22 cellular contexts compared by ENCODE assay signal in the genomic region with DNA sequence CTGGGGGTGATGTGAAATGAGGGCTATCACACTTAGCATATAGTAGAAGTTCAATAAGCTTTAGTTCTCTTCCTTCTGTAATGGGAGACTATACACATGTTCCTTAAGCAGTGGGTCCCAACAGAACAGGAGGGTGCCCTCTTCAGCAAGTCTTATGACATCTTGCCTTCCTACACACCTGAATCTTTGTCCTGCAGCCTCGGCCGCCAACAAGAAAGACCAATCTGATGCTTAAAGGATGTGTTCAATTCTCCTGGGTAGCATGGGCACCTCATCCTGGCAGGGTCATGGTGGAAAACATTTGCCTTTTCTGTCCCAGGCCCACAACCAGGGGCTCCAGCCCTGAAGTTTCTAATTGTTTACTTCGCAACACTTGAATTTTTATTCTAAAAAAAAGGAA. TPM values are rescaled to one million over a fixed set of nuclear protein-coding genes. Genes with fewer than 3 reads are reported as not detected.
DNase-seq lines count a peak whose midpoint lies in the region; FAIRE-seq and TF ChIP-seq lines count a peak whose summit lies in the region.
"Had no signal": no experiment of that assay in that cellular context is flagged by ENCODE, and none has a peak within 500 bp of the region (broad histone marks: within the 10 kb centered on the region; RNA-seq: fewer than 3 reads in every experiment).

No MANE protein-coding gene starts in this region.

- no peaks in the 10 kb centered on the region for H4K20me1 ChIP-seq in H1 (replicated peaks in 1 of 2; ENCODE audit: control insufficient read depth in 1 of 2, insufficient read depth in 2 of 2, low read length in 2 of 2)
- H4K20me1 ChIP-seq: BLaER1 had no signal

- no peaks in the 10 kb centered on the region; a peak in 1 of 7 replicates for H3K27me3 ChIP-seq in H1 (replicated peaks in 1 of 4; ENCODE audit: control insufficient read depth in 3 of 4, extremely low read depth in 1 of 4, insufficient read depth in 3 of 4, low read length in 3 of 4)
- H3K27me3 ChIP-seq in prostate gland (replicated peaks; ENCODE audit: insufficient read depth): no peaks in the 10 kb centered on the region
- H3K27me3 ChIP-seq in ascending aorta: no peaks in the 10 kb centered on the region
- H3K27me3 ChIP-seq: BE2C, BLaER1 had no signal

- no peak overlapping the region; the same call in 1 of the 2 replicates for H3K18ac ChIP-seq in H1 (ENCODE audit: extremely low read depth, low read length)

- no peak overlapping the region for H4K91ac ChIP-seq in H1 (replicated peaks; ENCODE audit: insufficient read length, low read length)

- H3K9ac ChIP-seq in H1 (replicated peaks in 1 of 4; ENCODE audit: extremely low read depth in 1 of 4, low read depth in 3 of 4, low read length in 3 of 4): no peak overlapping the region
- H3K9ac ChIP-seq: BLaER1 had no signal

- H2BK120ac ChIP-seq in H1 (replicated peaks; ENCODE audit: low read depth, low read length): no peak overlapping the region

- H2BK5ac ChIP-seq in H1 (ENCODE audit: low read depth, low read length): no peak overlapping the region

- no peak for TF ChIP-seq EP300 in H1 (IDR thresholded peaks at IDR 0.05; ENCODE audit: borderline replicate concordance in 1 of 2, low read depth in 2 of 2, low read length in 2 of 2)

- no peak overlapping the region for H2BK12ac ChIP-seq in H1 (ENCODE audit: low read depth, low read length)

- CTCF ChIA-PET in H1 (lab: Charles Lee; ENCODE audit: partially characterized antibody): interaction anchor here (0.7 to 1.1 kb wide), 2 partner anchors 8 to 624 kb away, joined by 3 to 4 read pairs; no protein-coding TSS in a partner anchor

- no peak overlapping the region for H3K23ac ChIP-seq in H1 (ENCODE audit: insufficient read length)

- no peaks in the 10 kb centered on the region for H3K79me2 ChIP-seq in H1 (ENCODE audit: control insufficient read depth in 1 of 2, insufficient read depth in 2 of 2, low read length in 2 of 2)

- POLR2A ChIA-PET in H1 (lab: Charles Lee; ENCODE audit: partially characterized antibody): interaction anchor here (0.7 kb wide), 1 partner anchor 243 kb away, joined by 3 read pairs; no protein-coding TSS in a partner anchor

- H2BK15ac ChIP-seq in H1 (ENCODE audit: low read length): no peak overlapping the region

- H3K4me2 ChIP-seq in H1 (ENCODE audit: insufficient read depth in 1 of 2, low read depth in 2 of 2, low read length in 2 of 2): no peak overlapping the region
- H3K4me2 ChIP-seq: BLaER1 had no signal

- H3K14ac ChIP-seq in H1 (ENCODE audit: insufficient read length): no peak overlapping the region

- no peak for TF ChIP-seq POLR2A in GM12892 (IDR thresholded peaks at IDR 0.05; ENCODE audit: low read depth, low read length)
- peak in 1 of 2 experiments; percentile 54; a peak in 1 of 3 replicates for TF ChIP-seq POLR2A in H1 (IDR thresholded peaks at IDR 0.05; ENCODE audit: control extremely low read depth in 1 of 2, low read depth in 2 of 2, low read length in 2 of 2)
- TF ChIP-seq POLR2A in prostate gland (IDR thresholded peaks at IDR 0.05): no peak

- no peak overlapping the region for H3K56ac ChIP-seq in H1 (replicated peaks; ENCODE audit: insufficient read length, low read depth, low read length)

- no peak overlapping the region for H3K27ac ChIP-seq in H1 (ENCODE audit: low read depth, low read length)
- H3K27ac ChIP-seq in prostate gland: no peak overlapping the region
- H3K27ac ChIP-seq in ascending aorta: no peak overlapping the region
- H3K27ac ChIP-seq: BLaER1 had no signal

- no peak overlapping the region for H4K8ac ChIP-seq in H1 (ENCODE audit: extremely low read depth, insufficient read depth, low read length)

- H3K23me2 ChIP-seq in H1 (ENCODE audit: low read depth, low read length): no peaks in the 10 kb centered on the region

- H2AK5ac ChIP-seq in H1 (ENCODE audit: low read depth, low read length): no peak overlapping the region

- WGBS in H1 (ENCODE audit: extremely low coverage in 1 of 2, insufficient coverage in 1 of 2, insufficient read length in 1 of 2, insufficient replicate concordance in 2 of 2, low coverage in 1 of 2, low lambda C conversion rate in 2 of 2, missing lambda C conversion rate in 1 of 2), 2 experiments: 93% methylated on average over 3 of the region's 3 CpGs; no CpG with 5 or more reads in 1 of the 2 experiments
- WGBS in prostate gland: 93% methylated on average over 3 of the region's 3 CpGs

- TF ChIP-seq CTCF in H1 (IDR thresholded peaks at IDR 0.05; ENCODE audit: control extremely low read depth in 1 of 3, insufficient read depth in 1 of 3, low read depth in 1 of 3, low read length in 3 of 3) (no peak), prostate gland (IDR thresholded peaks at IDR 0.05) (no peak), ascending aorta (IDR thresholded peaks at IDR 0.05) (no peak)

- FAIRE-seq in GM12892 (lab: Jason Lieb, UNC) (peak; percentile 44), H1 (lab: Jason Lieb, UNC) (no peak)
- FAIRE-seq: A204.1, D721Med, G401.6, GM12891, GM18507 had no signal

- H4K5ac ChIP-seq in H1 (ENCODE audit: insufficient read length, low read depth, low read length): no peak overlapping the region

- H3K4ac ChIP-seq in H1 (replicated peaks; ENCODE audit: insufficient read length, low read depth, low read length): no peak overlapping the region

- no peak overlapping the region for H3K4me3 ChIP-seq in H1 (ENCODE audit: extremely low read depth in 1 of 4, insufficient read depth in 2 of 4, low read depth in 3 of 4, low read length in 4 of 4)
- H3K4me3 ChIP-seq in prostate gland: no peak overlapping the region
- no peak overlapping the region for H3K4me3 ChIP-seq in ascending aorta
- H3K4me3 ChIP-seq: BLaER1 had no signal

- no peaks in the 10 kb centered on the region for H3K79me1 ChIP-seq in H1 (ENCODE audit: low read depth, low read length)

- H3K36me3 ChIP-seq in H1 (ENCODE audit: control insufficient read depth in 2 of 4, insufficient read depth in 4 of 4, low read length in 3 of 4) (no peaks in the 10 kb centered on the region), prostate gland (no peaks in the 10 kb centered on the region), ascending aorta (no peaks in the 10 kb centered on the region)
- H3K36me3 ChIP-seq: BE2C, BLaER1 had no signal

- TF ChIP-seq RAD21 in H1 (IDR thresholded peaks at IDR 0.05 in 1 of 2, conservative IDR thresholded peaks at IDR 0.05 in 1 of 2; ENCODE audit: low read depth in 2 of 2, low read length in 2 of 2): no peak

- H3K4me1 ChIP-seq in H1 (replicated peaks in 1 of 4; ENCODE audit: control insufficient read depth in 3 of 4, insufficient read depth in 4 of 4, low read length in 3 of 4) (peaks cover 0 to 9% (median 0%) of the 10 kb centered on the region in 4 experiments; a peak in 2 of 7 replicates), prostate gland (replicated peaks) (no peaks in the 10 kb centered on the region), ascending aorta (peaks cover 0 to 3% of the 10 kb centered on the region in 2 donors)
- H3K4me1 ChIP-seq: BE2C had no signal

- no peak overlapping the region for H2AFZ ChIP-seq in H1 (ENCODE audit: low read length)

- 0 out of 2 replicates have a peak overlapping the region, but pooled peaks have one; percentile 62 for H2BK20ac ChIP-seq in H1 (ENCODE audit: low read length)

- intact Hi-C loops in prostate gland (cut with DNase I): no loop called here
- intact Hi-C loops in ascending aorta (cut with DNase I): no loop called here

- H3K9me3 ChIP-seq in H1 (ENCODE audit: insufficient read depth in 2 of 2, low read depth in 1 of 2, low read length in 1 of 2): no peaks in the 10 kb centered on the region
- no peaks in the 10 kb centered on the region for H3K9me3 ChIP-seq in prostate gland
- H3K9me3 ChIP-seq in ascending aorta: no peaks in the 10 kb centered on the region
- H3K9me3 ChIP-seq: BE2C, BLaER1 had no signal

- no peak for DNase-seq in GM12892 (ENCODE audit: insufficient read length)
- DNase-seq in H1 (ENCODE audit: low read depth in 1 of 2, low spot score in 2 of 2): no peak
- no peak for DNase-seq in prostate gland (ENCODE audit: low spot score)
- no peak for DNase-seq in stimulated activated CD4-positive, alpha-beta T cell treated with anti-CD3 and anti-CD28 coated beads, Interleukin-2, amount 100 ng/mL, for 24 hours
- no peak for DNase-seq in ascending aorta (ENCODE audit: low spot score in 2 of 2)
- DNase-seq: 8988T; ACHN; BE2C; C1 segment of cervical spinal cord; Calu3; CD4-positive, alpha-beta memory T cell; CD4-positive, CD25-positive, alpha-beta regulatory T cell; CD8-positive, alpha-beta memory T cell; COR-L47; DMS79 treated with DMSO at 0.1 percent for 48 hours; GF-D8 had no signal

TF ChIP-seq in H1, 55 proteins besides CTCF, POLR2A, EP300 and RAD21:
- TF ChIP-seq TAF7 (optimal IDR thresholded peaks at IDR 0.05; ENCODE audit: borderline replicate concordance, low read depth, low read length) (peak; percentile 78), POLR2AphosphoS5 (IDR thresholded peaks at IDR 0.05; ENCODE audit: low read depth, low read length) (peak; percentile 50; the same call in 1 of the 2 replicates)
- TF ChIP-seq, protein P1, sequence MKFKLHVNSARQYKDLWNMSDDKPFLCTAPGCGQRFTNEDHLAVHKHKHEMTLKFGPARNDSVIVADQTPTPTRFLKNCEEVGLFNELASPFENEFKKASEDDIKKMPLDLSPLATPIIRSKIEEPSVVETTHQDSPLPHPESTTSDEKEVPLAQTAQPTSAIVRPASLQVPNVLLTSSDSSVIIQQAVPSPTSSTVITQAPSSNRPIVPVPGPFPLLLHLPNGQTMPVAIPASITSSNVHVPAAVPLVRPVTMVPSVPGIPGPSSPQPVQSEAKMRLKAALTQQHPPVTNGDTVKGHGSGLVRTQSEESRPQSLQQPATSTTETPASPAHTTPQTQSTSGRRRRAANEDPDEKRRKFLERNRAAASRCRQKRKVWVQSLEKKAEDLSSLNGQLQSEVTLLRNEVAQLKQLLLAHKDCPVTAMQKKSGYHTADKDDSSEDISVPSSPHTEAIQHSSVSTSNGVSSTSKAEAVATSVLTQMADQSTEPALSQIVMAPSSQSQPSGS (IDR thresholded peaks at IDR 0.05; ENCODE audit: low read length): no peak
- TF ChIP-seq, protein P2, sequence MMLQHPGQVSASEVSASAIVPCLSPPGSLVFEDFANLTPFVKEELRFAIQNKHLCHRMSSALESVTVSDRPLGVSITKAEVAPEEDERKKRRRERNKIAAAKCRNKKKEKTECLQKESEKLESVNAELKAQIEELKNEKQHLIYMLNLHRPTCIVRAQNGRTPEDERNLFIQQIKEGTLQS (IDR thresholded peaks at IDR 0.05; ENCODE audit: insufficient read depth, low read depth, low read length): no peak

RNA-seq across cellular contexts. Expression of a gene that starts 26.3 kb away (rescaled TPM):
- 8.8 TPM for polyA plus RNA-seq in GM12892 (2012; ENCODE audit: missing spikeins)
- total RNA-seq in H1 (2021; fragmentation: NEBNext Ultra II Directional; extraction: Animal tissue kit (Norgen Biotek cat#: 25700)): 60.5 and 62.9 TPM in 2 replicates
- polyA plus RNA-seq in H1 (2011; rRNA removed): 22.5 and 30.2 TPM in 2 replicates
- polyA plus RNA-seq in H1 (2011; cell fraction: cytosol; rRNA removed): 29.6 TPM
- polyA plus RNA-seq in H1 (2011; cell fraction: nucleus; rRNA removed): 13.5 TPM
- polyA plus RNA-seq in H1 (2012, experiment 1 of 2): 21.3 to 39.0 TPM (median 29.5 TPM) in 4 replicates
- 1.7 TPM for polyA plus RNA-seq in H1 (2012, experiment 2 of 2)
- polyA plus RNA-seq in H1 (2013, experiment 1 of 2): 21.4 TPM
- polyA plus RNA-seq in H1 (2013, experiment 2 of 2): 20.4 TPM
- polyA minus RNA-seq in H1 (2011; rRNA and poly(A)+ RNA removed): 116 and 150 TPM in 2 replicates
- 59.1 TPM for polyA minus RNA-seq in H1 (2011; cell fraction: cytosol; rRNA and poly(A)+ RNA removed)
- polyA minus RNA-seq in H1 (2011; cell fraction: nucleus; rRNA and poly(A)+ RNA removed): 67.5 TPM
- 10 to 100 TPM; 34.2 to 37.3 TPM for total RNA-seq in prostate gland
- 23.8 TPM for total RNA-seq in ascending aorta
